ENCODE assay signal across 14 cellular contexts in the genomic region with DNA sequence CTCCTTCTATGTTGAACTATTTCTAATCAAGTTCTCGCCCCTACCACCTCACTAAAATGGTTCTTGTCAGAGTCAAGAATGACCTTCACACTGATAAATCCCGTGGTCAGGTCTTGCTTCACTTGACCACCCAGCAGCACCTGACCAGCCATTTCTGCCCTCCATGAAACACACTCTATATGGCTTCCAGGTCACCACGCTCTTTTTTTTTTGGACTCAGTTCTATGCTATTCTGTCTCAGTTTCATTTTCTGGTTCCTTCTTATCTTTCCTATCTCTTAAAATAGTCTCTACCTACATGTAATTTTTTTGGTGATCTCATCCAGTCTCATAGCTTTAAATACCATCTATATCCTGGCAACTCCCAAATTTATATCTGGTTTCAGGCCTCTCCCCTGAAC. TPM values are rescaled to one million over a fixed set of nuclear protein-coding genes. Genes with fewer than 3 reads are reported as not detected.
DNase-seq lines count a peak whose midpoint lies in the region; ATAC-seq and TF ChIP-seq lines count a peak whose summit lies in the region.
"Had no signal": no experiment of that assay in that cellular context is flagged by ENCODE, and none has a peak within 500 bp of the region (broad histone marks: within the 10 kb centered on the region; RNA-seq: fewer than 3 reads in every experiment).

No MANE protein-coding gene starts in this region.

- TF ChIP-seq CTCF in right atrium auricular region (IDR thresholded peaks at IDR 0.05): no peak
- TF ChIP-seq CTCF in mesothelial cell of epicardium (IDR thresholded peaks at IDR 0.05; ENCODE audit: unreplicated experiment): no peak

- H3K27ac ChIP-seq in right atrium auricular region: no peak overlapping the region
- H3K27ac ChIP-seq: thyroid gland had no signal

- peaks cover 35% of the 10 kb centered on the region for H3K4me1 Mint-ChIP-seq in T-helper 17 cell
- H3K4me1 Mint-ChIP-seq in mesothelial cell of epicardium: no peaks in the 10 kb centered on the region

- no peak overlapping the region for H3K4me3 ChIP-seq in right atrium auricular region
- H3K4me3 ChIP-seq: thyroid gland had no signal

- H3K36me3 Mint-ChIP-seq in T-helper 17 cell (ENCODE audit: low read depth) (no peaks in the 10 kb centered on the region), mesothelial cell of epicardium (no peaks in the 10 kb centered on the region)

- H3K9me3 ChIP-seq in T-helper 17 cell (ENCODE audit: control insufficient read depth, low read length, poor library complexity, severe bottlenecking): no peaks in the 10 kb centered on the region
- H3K9me3 ChIP-seq in right atrium auricular region: no peaks in the 10 kb centered on the region
- H3K9me3 ChIP-seq: thyroid gland had no signal

- ATAC-seq in GM18517 (IDR thresholded peaks at IDR 0.05; ENCODE audit: unreplicated experiment) (peak; percentile 62), GM21447 (IDR thresholded peaks at IDR 0.05; ENCODE audit: unreplicated experiment) (peak; percentile 61), HG03066 (IDR thresholded peaks at IDR 0.05; ENCODE audit: low read depth, unreplicated experiment) (peak; percentile 51), T-helper 17 cell (peak; percentile 28)

- no peaks in the 10 kb centered on the region for H3K27me3 Mint-ChIP-seq in T-helper 17 cell
- no peaks in the 10 kb centered on the region for H3K27me3 Mint-ChIP-seq in mesothelial cell of epicardium (ENCODE audit: low read depth)
- H3K27me3 Mint-ChIP-seq: CD4-positive, alpha-beta memory T cell had no signal

- peaks cover 0 to 9% of the 10 kb centered on the region in 2 donors for H3K4me1 ChIP-seq in right atrium auricular region

- peaks cover 10% of the 10 kb centered on the region for H3K36me3 ChIP-seq in right atrium auricular region
- H3K36me3 ChIP-seq: thyroid gland had no signal

- H3K4me3 Mint-ChIP-seq in T-helper 17 cell (no peak overlapping the region), mesothelial cell of epicardium (no peak overlapping the region)
- H3K4me3 Mint-ChIP-seq: activated T-helper 1 cell treated with anti-CD3 and anti-CD28 coated beads, Interleukin-12 subunit alpha, Interleukin-12 subunit beta, Interleukin-2, Interleukin-4 antibody, amounts not matched to agents 30 ng/mL and 10 ng/mL and 1 ng/mL, durations not matched to agents 14 hours and 24 hours and 36 hours; CD4-positive, alpha-beta memory T cell had no signal

- no peak overlapping the region for H3K27ac Mint-ChIP-seq in T-helper 17 cell
- no peak overlapping the region for H3K27ac Mint-ChIP-seq in mesothelial cell of epicardium
- H3K27ac Mint-ChIP-seq: activated T-helper 1 cell treated with anti-CD3 and anti-CD28 coated beads, Interleukin-12 subunit alpha, Interleukin-12 subunit beta, Interleukin-2, Interleukin-4 antibody, amounts not matched to agents 30 ng/mL and 10 ng/mL and 1 ng/mL, durations not matched to agents 14 hours and 24 hours and 36 hours; CD4-positive, alpha-beta memory T cell had no signal

- no peaks in the 10 kb centered on the region for H3K9me3 Mint-ChIP-seq in mesothelial cell of epicardium
- H3K9me3 Mint-ChIP-seq: activated T-helper 1 cell treated with anti-CD3 and anti-CD28 coated beads, Interleukin-12 subunit alpha, Interleukin-12 subunit beta, Interleukin-2, Interleukin-4 antibody, amounts not matched to agents 30 ng/mL and 10 ng/mL and 1 ng/mL, durations not matched to agents 14 hours and 24 hours and 36 hours; CD4-positive, alpha-beta memory T cell had no signal

- DNase-seq in T-helper 17 cell (no peak), right atrium auricular region (ENCODE audit: low spot score) (no peak), mesothelial cell of epicardium (ENCODE audit: low spot score in 2 of 2, unreplicated experiment in 2 of 2) (no peak), NCI-H82 (lab: John Stamatoyannopoulos, UW) (no peak), dedifferentiated amniotic fluid mesenchymal stem cell (ENCODE audit: extremely low spot score) (no peak)
- DNase-seq: CD4-positive, alpha-beta memory T cell; central memory CD4-positive, alpha-beta T cell; NCI-H146; nucleus accumbens; thyroid gland had no signal

- no peaks in the 10 kb centered on the region for H3K27me3 ChIP-seq in right atrium auricular region
- H3K27me3 ChIP-seq: thyroid gland had no signal

RNA-seq across cellular contexts. Expression of a gene that starts 11.4 kb away (rescaled TPM):
- 10 to 100 TPM; 34.9 to 38.3 TPM for total RNA-seq in T-helper 17 cell
- 10 to 100 TPM; 10.2 to 13.4 TPM for total RNA-seq in right atrium auricular region
- 23.9 to 24.7 TPM (median 24.3 TPM) in 3 replicates for total RNA-seq in mesothelial cell of epicardium
